Comparison of ENCODE assay signal across 1 cellular context in genomic region chr20:50730765-50731054, GRCh38.
TF ChIP-seq lines count a peak whose summit lies in the region.

No MANE protein-coding gene starts in this region.

TF ChIP-seq in WTC11, 78 proteins besides CTCF, POLR2A, EP300 and RAD21 (continued from another document):
- no peak for TF ChIP-seq PREB (CRISPR knock-in tag; IDR thresholded peaks at IDR 0.05; ENCODE audit: borderline replicate concordance)
- TF ChIP-seq ATF6 (CRISPR knock-in tag; IDR thresholded peaks at IDR 0.05) = no peak
- TF ChIP-seq TEAD4 (CRISPR knock-in tag; IDR thresholded peaks at IDR 0.05) = no peak
- no peak for TF ChIP-seq MXD4 (CRISPR knock-in tag; IDR thresholded peaks at IDR 0.05; ENCODE audit: borderline replicate concordance)
- TF ChIP-seq PRRX2 (CRISPR knock-in tag; IDR thresholded peaks at IDR 0.05) = no peak
- no peak for TF ChIP-seq ZNF512 (CRISPR knock-in tag; IDR thresholded peaks at IDR 0.05; ENCODE audit: borderline replicate concordance)
- no peak for TF ChIP-seq E2F4 (CRISPR knock-in tag; IDR thresholded peaks at IDR 0.05; ENCODE audit: borderline replicate concordance, low read depth)
- no peak for TF ChIP-seq EMX1 (CRISPR knock-in tag; IDR thresholded peaks at IDR 0.05)
